8 cellular contexts compared by ENCODE assay signal in genomic region chr9:36191290-36191645, GRCh38. TPM values are rescaled to one million over a fixed set of nuclear protein-coding genes. Genes with fewer than 3 reads are reported as not detected.
A peak's percentile ranks its signal among the peaks of the same experiment; 100 is the strongest.
DNase-seq lines count a peak whose midpoint lies in the region; ATAC-seq and TF ChIP-seq lines count a peak whose summit lies in the region.

No MANE protein-coding gene starts in this region.

- H3K27ac ChIP-seq in HL-60 (replicated peaks) (peak overlapping the region; percentile 88), muscle layer of colon (ENCODE audit: low read depth, low read length) (peak overlapping the region; percentile 95)

- H3K4me3 Mint-ChIP-seq in activated CD4-positive, alpha-beta T cell treated with anti-CD3 and anti-CD28 coated beads for 36 hours = peak overlapping the region; percentile 95
- peak overlapping the region; percentile 92 for H3K4me3 Mint-ChIP-seq in stimulated activated naive CD8-positive, alpha-beta T cell treated with anti-CD3 and anti-CD28 coated beads, Interleukin-15, Interleukin-2, amounts not matched to agents 100 ng/mL and 50 ng/mL, for 24 hours

- H3K9me3 ChIP-seq in muscle layer of colon (ENCODE audit: low read length) = no peaks in the 10 kb centered on the region

- H3K27me3 ChIP-seq in HL-60 (ENCODE audit: insufficient read depth, poor library complexity, severe bottlenecking) (no peaks in the 10 kb centered on the region), muscle layer of colon (ENCODE audit: control insufficient read depth in 1 of 2, insufficient read depth in 2 of 2, low read length in 2 of 2) (no peaks in the 10 kb centered on the region)

- peak; percentile 5 for ATAC-seq in activated CD4-positive, alpha-beta T cell treated with anti-CD3 and anti-CD28 coated beads for 36 hours

- no peaks in the 10 kb centered on the region for H3K27me3 Mint-ChIP-seq in activated CD4-positive, alpha-beta T cell treated with anti-CD3 and anti-CD28 coated beads for 36 hours
- H3K27me3 Mint-ChIP-seq in stimulated activated naive CD8-positive, alpha-beta T cell treated with anti-CD3 and anti-CD28 coated beads, Interleukin-15, Interleukin-2, amounts not matched to agents 100 ng/mL and 50 ng/mL, for 24 hours = no peaks in the 10 kb centered on the region

- peaks cover 29% of the 10 kb centered on the region for H3K36me3 Mint-ChIP-seq in activated CD4-positive, alpha-beta T cell treated with anti-CD3 and anti-CD28 coated beads for 36 hours (ENCODE audit: low read depth)
- H3K36me3 Mint-ChIP-seq in stimulated activated naive CD8-positive, alpha-beta T cell treated with anti-CD3 and anti-CD28 coated beads, Interleukin-15, Interleukin-2, amounts not matched to agents 100 ng/mL and 50 ng/mL, for 24 hours (ENCODE audit: low read depth) = peaks cover 16% of the 10 kb centered on the region

- TF ChIP-seq CTCF in HL-60 (IDR thresholded peaks at IDR 0.05; ENCODE audit: insufficient read depth, low read length) = no peak

- POLR2A ChIA-PET in activated CD4-positive, alpha-beta T cell treated with anti-CD3 and anti-CD28 coated beads for 36 hours (lab: Charles Lee) = interaction anchor here (1.0 to 1.4 kb wide), 3 partner anchors 48 to 209 kb away, joined by 3 to 6 read pairs (median 5); partner anchors contain the start of genes GLIPR2 and RNF38

- H3K27ac Mint-ChIP-seq in activated CD4-positive, alpha-beta T cell treated with anti-CD3 and anti-CD28 coated beads for 36 hours = peak overlapping the region; percentile 88
- peak overlapping the region; percentile 43 for H3K27ac Mint-ChIP-seq in stimulated activated naive CD8-positive, alpha-beta T cell treated with anti-CD3 and anti-CD28 coated beads, Interleukin-15, Interleukin-2, amounts not matched to agents 100 ng/mL and 50 ng/mL, for 24 hours

- no peaks in the 10 kb centered on the region for H3K9me3 Mint-ChIP-seq in activated CD4-positive, alpha-beta T cell treated with anti-CD3 and anti-CD28 coated beads for 36 hours (ENCODE audit: low read depth)
- no peaks in the 10 kb centered on the region for H3K9me3 Mint-ChIP-seq in stimulated activated naive CD8-positive, alpha-beta T cell treated with anti-CD3 and anti-CD28 coated beads, Interleukin-15, Interleukin-2, amounts not matched to agents 100 ng/mL and 50 ng/mL, for 24 hours

- peaks cover 45% of the 10 kb centered on the region for H3K4me1 Mint-ChIP-seq in activated CD4-positive, alpha-beta T cell treated with anti-CD3 and anti-CD28 coated beads for 36 hours
- peaks cover 47% of the 10 kb centered on the region for H3K4me1 Mint-ChIP-seq in stimulated activated naive CD8-positive, alpha-beta T cell treated with anti-CD3 and anti-CD28 coated beads, Interleukin-15, Interleukin-2, amounts not matched to agents 100 ng/mL and 50 ng/mL, for 24 hours (ENCODE audit: low read depth)

- intact Hi-C loops in activated CD4-positive, alpha-beta T cell treated with anti-CD3 and anti-CD28 coated beads for 36 hours (cut with DNase I, micrococcal nuclease) = loop anchor here (1.0 to 10.0 kb wide), 8 partner anchors 16 to 1294 kb away; partner anchors contain the start of genes ATOSB (in 1 of the 2), CCDC107 (in 1 of the 2), CREB3 (in 1 of the 2) and GNE (in 1 of the 2)

- H3K4me1 ChIP-seq in muscle layer of colon (ENCODE audit: insufficient read depth, low read length) = peaks cover 37% of the 10 kb centered on the region

- DNase-seq in DMS79 treated with DMSO at 0.1 percent for 48 hours (lab: John Stamatoyannopoulos, UW) = peak; percentile 35
- no peak for DNase-seq in DMS79 (lab: John Stamatoyannopoulos, UW)
- DNase-seq in HL-60 (ENCODE audit: low read depth in 1 of 2, low spot score in 1 of 2) = peak in 1 of 2 experiments; percentile 37
- peak; percentile 65 for DNase-seq in activated CD4-positive, alpha-beta T cell treated with anti-CD3 and anti-CD28 coated beads for 36 hours
- DNase-seq in effector CD4-positive, alpha-beta T cell = peak; percentile 25
- no peak for DNase-seq in hippocampal formation (lab: John Stamatoyannopoulos, UW)

- CTCF ChIA-PET in activated CD4-positive, alpha-beta T cell treated with anti-CD3 and anti-CD28 coated beads for 36 hours (lab: Charles Lee) = interaction anchor here (0.6 to 5.2 kb wide), 26 partner anchors 9 to 247 kb away, joined by 3 to 38 read pairs (median 4); partner anchors contain the start of gene CCIN

- peak overlapping the region; percentile 13 for H3K9ac ChIP-seq in muscle layer of colon (ENCODE audit: low read length)

- H3K36me3 ChIP-seq in muscle layer of colon (ENCODE audit: insufficient read depth, low read length) = no peaks in the 10 kb centered on the region

- H3K4me3 ChIP-seq in HL-60 (replicated peaks; ENCODE audit: insufficient read depth, low read length) (peak overlapping the region; percentile 69), muscle layer of colon (ENCODE audit: low read depth in 1 of 2, low read length in 2 of 2) (peak overlapping the region; percentile 59 to 88)

RNA-seq across cellular contexts. Expression of gene CLTA, which starts 0.5 kb away (rescaled TPM):
- 100 to 1,000 TPM; 123 to 133 TPM for total RNA-seq in activated CD4-positive, alpha-beta T cell treated with anti-CD3 and anti-CD28 coated beads for 36 hours

RNA-seq across cellular contexts. Expression of gene CCIN, which starts 22.1 kb away (rescaled TPM):
- not detected for total RNA-seq in activated CD4-positive, alpha-beta T cell treated with anti-CD3 and anti-CD28 coated beads for 36 hours

RNA-seq across cellular contexts. Expression of gene GLIPR2, which starts 54.7 kb away (rescaled TPM):
- 10 to 100 TPM; 13.7 to 18.4 TPM for total RNA-seq in activated CD4-positive, alpha-beta T cell treated with anti-CD3 and anti-CD28 coated beads for 36 hours

Comparison
In these comparisons a context has a peak if more than half of its experiments do, and no peak if none do; other contexts are left out.
1. DNase-seq: peak in DMS79 treated with DMSO at 0.1 percent for 48 hours (single experiment), activated CD4-positive, alpha-beta T cell treated with anti-CD3 and anti-CD28 coated beads for 36 hours (single experiment) and effector CD4-positive, alpha-beta T cell (single experiment); none in DMS79 (single experiment) and hippocampal formation (0 of 2).